8 cellular contexts compared by ENCODE assay signal in genomic region chr2:231960810-231961348, GRCh38. TPM values are rescaled to one million over a fixed set of nuclear protein-coding genes. Genes with fewer than 3 reads are reported as not detected.
DNase-seq lines count a peak whose midpoint lies in the region; ATAC-seq and TF ChIP-seq lines count a peak whose summit lies in the region.

No MANE protein-coding gene starts in this region.

- POLR2A ChIA-PET in T-cell (lab: Charles Lee): no interaction called here

- peaks cover 22% of the 10 kb centered on the region for H3K4me1 Mint-ChIP-seq in T-helper 1 cell treated with Interleukin-12 subunit alpha and Interleukin-12 subunit beta and Interleukin-4 antibody, amounts not matched to agents 30 μg/mL and 1 μg/mL, for 36 hours (ENCODE audit: low read depth)
- peaks cover 41 to 47% (median 42%) of the 10 kb centered on the region in 3 donors for H3K4me1 Mint-ChIP-seq in T-cell

- H3K9me3 ChIP-seq in heart right ventricle: no peaks in the 10 kb centered on the region
- no peaks in the 10 kb centered on the region for H3K9me3 ChIP-seq in spleen

- CTCF ChIA-PET in T-cell (lab: Charles Lee): no interaction called here

- H3K4me1 ChIP-seq in heart right ventricle (peaks cover 5 to 28% (median 24%) of the 10 kb centered on the region in 9 donors), spleen (peaks cover 9 to 49% (median 30%) of the 10 kb centered on the region in 6 donors)

- WGBS in heart right ventricle, 2 donors: 41 to 47% methylated on average over 18 of the region's 18 CpGs
- WGBS in spleen, 5 donors: 47 to 65% (median 54%) methylated on average over 18 of the region's 18 CpGs

- no peak for TF ChIP-seq POLR2A in spleen (IDR thresholded peaks at IDR 0.05)

- H3K4me3 ChIP-seq in heart right ventricle: peak overlapping the region; percentile 64 to 100 (median 87)
- peak overlapping the region; percentile 93 to 100 (median 98) for H3K4me3 ChIP-seq in spleen

- H3K36me3 ChIP-seq in heart right ventricle: no peaks in the 10 kb centered on the region
- H3K36me3 ChIP-seq in spleen: no peaks in the 10 kb centered on the region

- intact Hi-C loops in heart right ventricle (cut with DNase I) (no loop called here), spleen (cut with DNase I; ENCODE audit: low total_unique reads) (no loop called here)

- H3K9me3 Mint-ChIP-seq in T-helper 1 cell treated with Interleukin-12 subunit alpha and Interleukin-12 subunit beta and Interleukin-4 antibody, amounts not matched to agents 30 μg/mL and 1 μg/mL, for 36 hours: peaks cover 4% of the 10 kb centered on the region
- H3K9me3 Mint-ChIP-seq in T-cell: no peaks in the 10 kb centered on the region

- no peak for ATAC-seq in T-cell (replicated peaks in 1 of 4)
- peak in 2 of 8 donors; percentile 38 to 46 for ATAC-seq in heart right ventricle
- ATAC-seq in GM21529 (IDR thresholded peaks at IDR 0.05; ENCODE audit: unreplicated experiment): no peak
- ATAC-seq in GM19324 (IDR thresholded peaks at IDR 0.05; ENCODE audit: low FRiP score, unreplicated experiment): no peak

- H3K27ac Mint-ChIP-seq in T-helper 1 cell treated with Interleukin-12 subunit alpha and Interleukin-12 subunit beta and Interleukin-4 antibody, amounts not matched to agents 30 μg/mL and 1 μg/mL, for 36 hours: peak overlapping the region; percentile 89
- peak overlapping the region; percentile 89 to 93 for H3K27ac Mint-ChIP-seq in T-cell

- DNase-seq in T-helper 1 cell (no peak), T-cell (no peak), heart right ventricle (peak in 1 of 2 donors; percentile 14), spleen (no peak)
- DNase-seq in activated CD4-positive, CD25-positive, alpha-beta regulatory T cell treated with anti-CD3 and anti-CD28 coated beads, Interleukin-2, amount 50 U/mL, for 72 hours: no peak

- H3K27me3 ChIP-seq in heart right ventricle: peaks cover 0 to 3% (median 0%) of the 10 kb centered on the region in 7 donors
- peaks cover 0 to 13% (median 0%) of the 10 kb centered on the region in 7 donors for H3K27me3 ChIP-seq in spleen (replicated peaks in 1 of 7)

- H3K27me3 Mint-ChIP-seq in T-helper 1 cell treated with Interleukin-12 subunit alpha and Interleukin-12 subunit beta and Interleukin-4 antibody, amounts not matched to agents 30 μg/mL and 1 μg/mL, for 36 hours (ENCODE audit: low read depth): peaks cover 9% of the 10 kb centered on the region
- H3K27me3 Mint-ChIP-seq in T-cell: peaks cover 6 to 7% of the 10 kb centered on the region in 2 donors

- TF ChIP-seq CTCF in heart right ventricle (IDR thresholded peaks at IDR 0.05): no peak
- no peak for TF ChIP-seq CTCF in spleen (IDR thresholded peaks at IDR 0.05 in 8 of 11, conservative IDR thresholded peaks at IDR 0.05 in 3 of 11)

- H3K36me3 Mint-ChIP-seq in T-helper 1 cell treated with Interleukin-12 subunit alpha and Interleukin-12 subunit beta and Interleukin-4 antibody, amounts not matched to agents 30 μg/mL and 1 μg/mL, for 36 hours (ENCODE audit: low read depth): peaks cover 5% of the 10 kb centered on the region
- H3K36me3 Mint-ChIP-seq in T-cell: no peaks in the 10 kb centered on the region

- peak overlapping the region; percentile 97 for H3K4me3 Mint-ChIP-seq in T-helper 1 cell treated with Interleukin-12 subunit alpha and Interleukin-12 subunit beta and Interleukin-4 antibody, amounts not matched to agents 30 μg/mL and 1 μg/mL, for 36 hours
- peak overlapping the region; percentile 76 to 95 (median 94) for H3K4me3 Mint-ChIP-seq in T-cell

- H3K27ac ChIP-seq in heart right ventricle (peak overlapping the region in 9 of 10 donors; percentile 84 to 95 (median 91)), spleen (peak overlapping the region; percentile 39 to 88 (median 85))

RNA-seq across cellular contexts. Expression of gene DIS3L2, which starts 0.6 kb away (rescaled TPM):
- 10 to 100 TPM; 55.0 to 70.9 (median 61.4) TPM for total RNA-seq in T-cell
- 10 to 100 TPM; 15.2 to 24.5 (median 18.5) TPM for total RNA-seq in heart right ventricle
- polyA plus RNA-seq in heart right ventricle: 10 to 100 TPM in 1 of 2 donors, 1 to 10 TPM in 1; 9.5 to 22.5 TPM
- 10 to 100 TPM; 30.7 to 59.8 (median 40.3) TPM for total RNA-seq in spleen
- 10 to 100 TPM in 2 of 3 donors, 1 to 10 TPM in 1; 9.1 to 15.6 (median 11.7) TPM for polyA plus RNA-seq in spleen

RNA-seq across cellular contexts. Expression of gene NPPC, which starts 34.7 kb away (rescaled TPM):
- total RNA-seq in T-cell (1 to 10 TPM in 1 of 5 donors, not detected in 4; 1.1 TPM), heart right ventricle (1 to 10 TPM in 7 of 10 donors, under 1 TPM in 3; 0.28 to 8.7 (median 1.9) TPM), spleen (under 1 TPM in 1 of 7 donors, not detected in 6; 0.93 TPM)
- polyA plus RNA-seq in heart right ventricle (1 to 10 TPM; 4.3 to 5.9 TPM), spleen (1 to 10 TPM in 1 of 3 donors, under 1 TPM in 2; 0.10 to 2.2 (median 0.76) TPM)
